Comparison of ENCODE assay signal across 19 cellular contexts in the genomic region with DNA sequence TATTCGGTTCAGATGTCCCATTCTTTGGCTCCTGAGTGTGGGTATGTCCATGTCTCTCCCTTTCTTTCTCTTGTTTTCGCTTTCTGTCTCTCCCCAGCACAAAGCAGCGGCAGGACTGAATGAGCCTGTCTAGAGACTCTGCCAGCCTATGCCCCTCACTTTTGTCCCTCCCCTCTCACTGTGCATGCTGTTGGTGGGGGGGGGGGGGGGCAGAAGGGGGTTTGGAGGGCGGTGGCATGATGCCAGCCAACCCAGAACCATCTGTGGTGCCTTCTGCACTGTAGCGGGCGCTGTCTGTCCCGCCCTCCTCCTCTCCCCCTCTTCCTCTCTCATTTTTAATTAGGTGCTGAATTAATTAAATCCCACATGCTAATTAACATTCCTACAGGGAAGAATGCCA. TPM values are rescaled to one million over a fixed set of nuclear protein-coding genes. Genes with fewer than 3 reads are reported as not detected.
A peak's percentile ranks its signal among the peaks of the same experiment; 100 is the strongest.
DNase-seq lines count a peak whose midpoint lies in the region; ATAC-seq, FAIRE-seq and TF ChIP-seq lines count a peak whose summit lies in the region.
"Had no signal": no experiment of that assay in that cellular context is flagged by ENCODE, and none has a peak within 500 bp of the region (broad histone marks: within the 10 kb centered on the region; RNA-seq: fewer than 3 reads in every experiment).

No MANE protein-coding gene starts in this region.

- H3K9me3 Mint-ChIP-seq in GM23338 (no peaks in the 10 kb centered on the region; the same call in 2 of the 3 replicates), T-cell (no peaks in the 10 kb centered on the region), CD14-positive monocyte (no peaks in the 10 kb centered on the region)
- H3K9me3 Mint-ChIP-seq: CD8-positive, alpha-beta T cell; IgD-negative memory B cell had no signal

- H3K79me1 ChIP-seq in H1 (ENCODE audit: low read depth, low read length), result no peaks in the 10 kb centered on the region; the same call in 1 of the 2 replicates

- no peak for FAIRE-seq in H1 (lab: Jason Lieb, UNC)

- peaks cover 1% of the 10 kb centered on the region; the same call in 1 of the 2 replicates for H3K23me2 ChIP-seq in H1 (ENCODE audit: low read depth, low read length)

- H3K9me2 ChIP-seq in GM23338 (ENCODE audit: insufficient read depth), result peaks cover 4% of the 10 kb centered on the region; the same call in 1 of the 2 replicates

- H3K36me3 ChIP-seq in GM23338 (ENCODE audit: insufficient read depth) (no peaks in the 10 kb centered on the region), H1 (ENCODE audit: control insufficient read depth in 2 of 4, insufficient read depth in 4 of 4, low read length in 3 of 4) (no peaks in the 10 kb centered on the region)

- H3F3A ChIP-seq in GM23338 (replicated peaks; ENCODE audit: low read depth), result peaks cover 4% of the 10 kb centered on the region; the same call in 1 of the 2 replicates

- H3K9ac ChIP-seq in H1 (replicated peaks in 1 of 4; ENCODE audit: extremely low read depth in 1 of 4, low read depth in 3 of 4, low read length in 3 of 4), result no peak overlapping the region

- CTCF ChIA-PET in H1 (lab: Charles Lee; ENCODE audit: partially characterized antibody), result interaction anchor here (9.8 to 26.8 kb wide), 2 partner anchors 8 to 53 kb away, joined by 79 to 2092 read pairs; a partner anchor contains a TSS
- CTCF ChIA-PET in T-cell (lab: Charles Lee), result no interaction called here

- TF ChIP-seq EP300 in H1 (IDR thresholded peaks at IDR 0.05; ENCODE audit: borderline replicate concordance in 1 of 2, low read depth in 2 of 2, low read length in 2 of 2), result no peak

- TF ChIP-seq CTCF in GM23338 (conservative IDR thresholded peaks at IDR 0.05; ENCODE audit: low read depth in 2 of 2), result no peak
- no peak for TF ChIP-seq CTCF in H1 (IDR thresholded peaks at IDR 0.05; ENCODE audit: control extremely low read depth in 1 of 3, insufficient read depth in 1 of 3, low read depth in 1 of 3, low read length in 3 of 3)
- no peak for TF ChIP-seq CTCF in CD14-positive monocyte (IDR thresholded peaks at IDR 0.05)

- H3K27me3 Mint-ChIP-seq in GM23338 (ENCODE audit: insufficient read depth, low read depth, poor library complexity), result peaks cover 2% of the 10 kb centered on the region
- no peaks in the 10 kb centered on the region for H3K27me3 Mint-ChIP-seq in T-cell
- H3K27me3 Mint-ChIP-seq in CD14-positive monocyte (ENCODE audit: low read depth in 3 of 3), result peaks cover 0 to 2% (median 0%) of the 10 kb centered on the region in 3 donors
- H3K27me3 Mint-ChIP-seq: IgD-negative memory B cell had no signal

- no peaks in the 10 kb centered on the region for H3K9me3 ChIP-seq in H1 (ENCODE audit: insufficient read depth in 2 of 2, low read depth in 1 of 2, low read length in 1 of 2)
- H3K9me3 ChIP-seq: BE2C had no signal

- POLR2A ChIA-PET in H1 (lab: Charles Lee; ENCODE audit: partially characterized antibody), result interaction anchor here (1.0 to 22.8 kb wide), 5 partner anchors 11 to 65 kb away, joined by 3 to 944 read pairs (median 12); a partner anchor contains a TSS
- POLR2A ChIA-PET in T-cell (lab: Charles Lee), result interaction anchor here in 1 of 2 donors (0.5 kb wide), 1 partner anchor 17 kb away, joined by 12 read pairs; no protein-coding TSS in a partner anchor

- ATAC-seq in GM23338 (no peak), T-cell (replicated peaks in 1 of 4) (no peak)
- ATAC-seq in stimulated activated naive CD8-positive, alpha-beta T cell treated with anti-CD3 and anti-CD28 coated beads, Interleukin-15, Interleukin-2, amounts not matched to agents 100 U/mL and 50 U/mL, for 24 hours, result no peak
- ATAC-seq: CD8-positive, alpha-beta T cell had no signal

- no peak overlapping the region for H3K14ac ChIP-seq in H1 (ENCODE audit: insufficient read length)

- TF ChIP-seq RAD21 in H1 (IDR thresholded peaks at IDR 0.05 in 1 of 2, conservative IDR thresholded peaks at IDR 0.05 in 1 of 2; ENCODE audit: low read depth in 2 of 2, low read length in 2 of 2), result no peak

- H2BK12ac ChIP-seq in H1 (ENCODE audit: low read depth, low read length), result 0 out of 2 replicates have a peak overlapping the region, but pooled peaks have one; percentile 1

- no peak overlapping the region for H3K23ac ChIP-seq in H1 (ENCODE audit: insufficient read length)

- H4K20me1 ChIP-seq in GM23338 (replicated peaks; ENCODE audit: insufficient read depth), result no peaks in the 10 kb centered on the region
- H4K20me1 ChIP-seq in H1 (replicated peaks in 1 of 2; ENCODE audit: control insufficient read depth in 1 of 2, insufficient read depth in 2 of 2, low read length in 2 of 2), result no peaks in the 10 kb centered on the region

- H3K36me3 Mint-ChIP-seq in GM23338 (ENCODE audit: low read depth) (no peaks in the 10 kb centered on the region), T-cell (peaks cover 45% of the 10 kb centered on the region), CD14-positive monocyte (peaks cover 20 to 23% of the 10 kb centered on the region in 2 donors)

- no peak overlapping the region for H4K5ac ChIP-seq in H1 (ENCODE audit: insufficient read length, low read depth, low read length)

- no peak overlapping the region for H2BK120ac ChIP-seq in H1 (replicated peaks; ENCODE audit: low read depth, low read length)

- H2BK20ac ChIP-seq in H1 (ENCODE audit: low read length), result no peak overlapping the region

- H3K79me2 ChIP-seq in GM23338 (replicated peaks; ENCODE audit: insufficient read depth) (no peaks in the 10 kb centered on the region), H1 (ENCODE audit: control insufficient read depth in 1 of 2, insufficient read depth in 2 of 2, low read length in 2 of 2) (no peaks in the 10 kb centered on the region)

- H2BK15ac ChIP-seq in H1 (ENCODE audit: low read length), result no peak overlapping the region

- H2AFZ ChIP-seq in GM23338 (no peak overlapping the region), H1 (ENCODE audit: low read length) (no peak overlapping the region)

- no peak overlapping the region for H3K56ac ChIP-seq in H1 (replicated peaks; ENCODE audit: insufficient read length, low read depth, low read length)

- WGBS in H1 (ENCODE audit: extremely low coverage in 1 of 2, insufficient coverage in 1 of 2, insufficient read length in 1 of 2, insufficient replicate concordance in 2 of 2, low coverage in 1 of 2, low lambda C conversion rate in 2 of 2, missing lambda C conversion rate in 1 of 2), 2 experiments, result 87% methylated on average over 6 of the region's 7 CpGs; no CpG with 5 or more reads in 1 of the 2 experiments

- H3K4me2 ChIP-seq in GM23338 (no peak overlapping the region), H1 (ENCODE audit: insufficient read depth in 1 of 2, low read depth in 2 of 2, low read length in 2 of 2) (no peak overlapping the region)

- TF ChIP-seq POLR2A in H1 (IDR thresholded peaks at IDR 0.05; ENCODE audit: control extremely low read depth in 1 of 2, low read depth in 2 of 2, low read length in 2 of 2), result no peak

- H3K4me3 ChIP-seq in GM23338, result no peak overlapping the region
- H3K4me3 ChIP-seq in H1 (ENCODE audit: extremely low read depth in 1 of 4, insufficient read depth in 2 of 4, low read depth in 3 of 4, low read length in 4 of 4), result no peak overlapping the region

- peaks cover 51% of the 10 kb centered on the region for H3K4me1 Mint-ChIP-seq in GM23338
- no peaks in the 10 kb centered on the region for H3K4me1 Mint-ChIP-seq in T-cell
- no peaks in the 10 kb centered on the region for H3K4me1 Mint-ChIP-seq in CD14-positive monocyte

- no peak overlapping the region for H2BK5ac ChIP-seq in H1 (ENCODE audit: low read depth, low read length)

- H2AK5ac ChIP-seq in H1 (ENCODE audit: low read depth, low read length), result no peak overlapping the region

- 0 out of 2 replicates have a peak overlapping the region, but pooled peaks have one; percentile 41 for H3K27ac ChIP-seq in GM23338 (ENCODE audit: low read depth)
- H3K27ac ChIP-seq in H1 (ENCODE audit: low read depth, low read length), result no peak overlapping the region

- H3K4ac ChIP-seq in H1 (replicated peaks; ENCODE audit: insufficient read length, low read depth, low read length), result no peak overlapping the region

- H3K4me3 Mint-ChIP-seq in GM23338 (no peak overlapping the region; the same call in 2 of the 3 replicates), T-cell (no peak overlapping the region), CD14-positive monocyte (no peak overlapping the region)
- H3K4me3 Mint-ChIP-seq: CD8-positive, alpha-beta T cell; IgD-negative memory B cell had no signal

- no peaks in the 10 kb centered on the region for H3K27me3 ChIP-seq in GM23338 (ENCODE audit: insufficient read depth)
- H3K27me3 ChIP-seq in H1 (replicated peaks in 1 of 4; ENCODE audit: control insufficient read depth in 3 of 4, extremely low read depth in 1 of 4, insufficient read depth in 3 of 4, low read length in 3 of 4), result peaks cover 0 to 1% (median 0%) of the 10 kb centered on the region in 4 experiments; a peak in 1 of 7 replicates
- H3K27me3 ChIP-seq: BE2C had no signal

- no peak overlapping the region for H3K18ac ChIP-seq in H1 (ENCODE audit: extremely low read depth, low read length)

- H3K4me1 ChIP-seq in GM23338 (ENCODE audit: insufficient read depth) (peaks cover 44% of the 10 kb centered on the region), H1 (replicated peaks in 1 of 4; ENCODE audit: control insufficient read depth in 3 of 4, insufficient read depth in 4 of 4, low read length in 3 of 4) (peaks cover 12 to 40% (median 31%) of the 10 kb centered on the region in 4 experiments)
- H3K4me1 ChIP-seq: BE2C had no signal

- H4K8ac ChIP-seq in H1 (ENCODE audit: extremely low read depth, insufficient read depth, low read length), result no peak overlapping the region

- no peak for DNase-seq in GM23338 (ENCODE audit: low spot score)
- DNase-seq in NCI-H69 (lab: John Stamatoyannopoulos, UW), result peak; percentile 47
- DNase-seq in H1 (ENCODE audit: low read depth in 1 of 2, low spot score in 2 of 2), result no peak
- DNase-seq in pons (ENCODE audit: low spot score), result peak; percentile 25
- no peak for DNase-seq in T-cell
- DNase-seq in CD14-positive monocyte (ENCODE audit: low spot score), result no peak
- DNase-seq in stimulated activated naive CD8-positive, alpha-beta T cell treated with anti-CD3 and anti-CD28 coated beads, Interleukin-15, Interleukin-2, amounts not matched to agents 100 U/mL and 50 U/mL, for 24 hours, result no peak
- no peak for DNase-seq in NCI-H510A treated with DMSO at 0.1 percent for 48 hours (lab: John Stamatoyannopoulos, UW)
- DNase-seq: ACHN; BE2C; CD8-positive, alpha-beta T cell; DMS153; MV-4-11; NCI-H1417 treated with DMSO at 0.1 percent for 48 hours; NCI-H345; SW 1271 had no signal

- intact Hi-C loops in CD14-positive monocyte (cut with micrococcal nuclease), result no loop called here

- no peak overlapping the region for H4K91ac ChIP-seq in H1 (replicated peaks; ENCODE audit: insufficient read length, low read length)

- H3K27ac Mint-ChIP-seq in GM23338 (no peak overlapping the region), T-cell (no peak overlapping the region), CD14-positive monocyte (no peak overlapping the region)
- H3K27ac Mint-ChIP-seq: CD8-positive, alpha-beta T cell; IgD-negative memory B cell had no signal

RNA-seq across cellular contexts. Expression of a gene that starts 17.7 kb away (rescaled TPM):
- total RNA-seq in GM23338 (2014; rRNA removed; shearing (Covaris generic)), result 48.6 and 67.1 TPM in 2 replicates
- polyA plus RNA-seq in GM23338 (2016; fragmentation: Nextera tagmentation; extraction: Ambion mirVana) (81.6 and 90.8 TPM in 2 replicates), H1 (2011; rRNA removed) (22.4 and 39.8 TPM in 2 replicates), CD14-positive monocyte (10 to 100 TPM; 22.7 to 26.8 TPM)
- total RNA-seq in H1 (2021; fragmentation: NEBNext Ultra II Directional; extraction: Animal tissue kit (Norgen Biotek cat#: 25700)), result 48.8 and 56.0 TPM in 2 replicates
- 65.2 TPM for polyA plus RNA-seq in H1 (2011; cell fraction: cytosol; rRNA removed)
- 25.3 TPM for polyA plus RNA-seq in H1 (2011; cell fraction: nucleus; rRNA removed)
- polyA plus RNA-seq in H1 (2012, experiment 1 of 2), result 54.0 to 81.0 TPM (median 68.1 TPM) in 4 replicates
- 8.9 TPM for polyA plus RNA-seq in H1 (2012, experiment 2 of 2)
- polyA plus RNA-seq in H1 (2013, experiment 1 of 2), result 78.2 TPM
- 73.8 TPM for polyA plus RNA-seq in H1 (2013, experiment 2 of 2)
- polyA minus RNA-seq in H1 (2011; rRNA and poly(A)+ RNA removed), result 32.5 and 41.8 TPM in 2 replicates
- polyA minus RNA-seq in H1 (2011; cell fraction: cytosol; rRNA and poly(A)+ RNA removed), result 12.8 TPM
- 35.4 TPM for polyA minus RNA-seq in H1 (2011; cell fraction: nucleus; rRNA and poly(A)+ RNA removed)
- total RNA-seq in T-cell, result 100 to 1,000 TPM in 2 of 5 donors, 10 to 100 TPM in 3; 56.5 to 121 (median 63.7) TPM

RNA-seq across cellular contexts. Expression of a gene that starts 51.8 kb away (rescaled TPM):
- total RNA-seq in GM23338 (2014; rRNA removed; shearing (Covaris generic)), result not detected in 2 replicates
- polyA plus RNA-seq in GM23338 (2016; fragmentation: Nextera tagmentation; extraction: Ambion mirVana) (0.05 TPM in 1 of 2 replicates, not detected in the other), H1 (2011; rRNA removed) (0.02 TPM in 1 of 2 replicates, not detected in the other), CD14-positive monocyte (not detected)
- not detected in 2 replicates for total RNA-seq in H1 (2021; fragmentation: NEBNext Ultra II Directional; extraction: Animal tissue kit (Norgen Biotek cat#: 25700))
- not detected for polyA plus RNA-seq in H1 (2011; cell fraction: cytosol; rRNA removed)
- polyA plus RNA-seq in H1 (2011; cell fraction: nucleus; rRNA removed), result 0.01 TPM
- polyA plus RNA-seq in H1 (2012, experiment 1 of 2), result 0.03 TPM in 1 of 4 replicates, not detected in the others
- polyA plus RNA-seq in H1 (2012, experiment 2 of 2), result not detected
- not detected for polyA plus RNA-seq in H1 (2013, experiment 1 of 2)
- under 0.01 TPM for polyA plus RNA-seq in H1 (2013, experiment 2 of 2)
- not detected in 2 replicates for polyA minus RNA-seq in H1 (2011; rRNA and poly(A)+ RNA removed)
- not detected for polyA minus RNA-seq in H1 (2011; cell fraction: cytosol; rRNA and poly(A)+ RNA removed)
- not detected for polyA minus RNA-seq in H1 (2011; cell fraction: nucleus; rRNA and poly(A)+ RNA removed)
- not detected for total RNA-seq in T-cell
- total RNA-seq: CD8-positive, alpha-beta T cell; HT-29; RPMI7951 had no signal
- polyA plus RNA-seq: IgD-negative memory B cell had no signal

Comparison
In these comparisons a context has a peak if more than half of its experiments do, and no peak if none do; other contexts are left out.
1. DNase-seq: peak in NCI-H69 (single experiment) and pons (single experiment); none in GM23338 (single experiment), H1 (0 of 2), T-cell (0 of 34), CD14-positive monocyte (single experiment), stimulated activated naive CD8-positive, alpha-beta T cell treated with anti-CD3 and anti-CD28 coated beads, Interleukin-15, Interleukin-2, amounts not matched to agents 100 U/mL and 50 U/mL, for 24 hours (single experiment) and NCI-H510A treated with DMSO at 0.1 percent for 48 hours (single experiment).